8 cellular contexts compared by ENCODE assay signal in genomic region chr6:27893836-27894807, GRCh38. TPM values are rescaled to one million over a fixed set of nuclear protein-coding genes. Genes with fewer than 3 reads are reported as not detected.
A peak's percentile ranks its signal among the peaks of the same experiment; 100 is the strongest.
DNase-seq lines count a peak whose midpoint lies in the region; ATAC-seq, FAIRE-seq and TF ChIP-seq lines count a peak whose summit lies in the region.

No MANE protein-coding gene starts in this region.

- TF ChIP-seq RAD21 in K562 (CRISPR knock-in tag; conservative IDR thresholded peaks at IDR 0.05 in 1 of 2, IDR thresholded peaks at IDR 0.05 in 1 of 2) = peak in 1 of 2 experiments; percentile 19; a peak in 1 of 4 replicates

- WGBS in K562 (ENCODE audit: insufficient coverage, low coverage, missing lambda C conversion rate) = 1% methylated on average over 48 of the region's 48 CpGs

- in situ Hi-C loops in K562 (cut with MboI) = loop anchor here (5.0 kb wide), 3 partner anchors 57 to 747 kb away; a partner anchor contains a TSS

- no peak for DNase-seq in GM12891 (ENCODE audit: insufficient read length, low spot score)
- DNase-seq in NCI-H187 (lab: John Stamatoyannopoulos, UW) = peak; percentile 77 to 82
- peak; percentile 55 for DNase-seq in T-helper 22 cell (ENCODE audit: low read depth)
- peak; percentile 78 to 93 (median 82) for DNase-seq in K562 (ENCODE audit: extremely low read depth in 1 of 4, low spot score in 3 of 4)
- DNase-seq in hippocampal formation (lab: John Stamatoyannopoulos, UW) = peak; percentile 74 to 84
- peak; percentile 94 for DNase-seq in renal cortical epithelial cell (ENCODE audit: low read depth)

- intact Hi-C loops in K562 (cut with micrococcal nuclease) = loop anchor here (1.0 to 10.0 kb wide), 12 partner anchors 29 to 1862 kb away; a partner anchor contains a TSS

- no peaks in the 10 kb centered on the region for H3K9me3 ChIP-seq in K562 (replicated peaks; ENCODE audit: control insufficient read depth, insufficient read depth, low read depth, low read length)

- peak; percentile 71 for TF ChIP-seq EP300 in K562 (IDR thresholded peaks at IDR 0.05; ENCODE audit: low read length)

- peak overlapping the region; percentile 96 to 98 for H3K9ac ChIP-seq in K562 (ENCODE audit: insufficient read depth in 1 of 2, low read depth in 2 of 2, low read length in 2 of 2)

- H3K4me1 ChIP-seq in K562 (replicated peaks in 1 of 2; ENCODE audit: control insufficient read depth in 2 of 2, insufficient read depth in 2 of 2, low read length in 2 of 2) = peaks cover 22 to 38% of the 10 kb centered on the region in 2 experiments

- peaks cover 49% of the 10 kb centered on the region for H3K36me3 ChIP-seq in K562 (ENCODE audit: control insufficient read depth, insufficient read depth, low read length)

- peak overlapping the region; percentile 98 for H3K4me2 ChIP-seq in K562 (ENCODE audit: insufficient read depth, low read length)

- CTCF ChIA-PET in K562 (lab: Yijun Ruan, JAX; ENCODE audit: low intra/inter-chr PET ratio) = interaction anchor here (0.8 to 1.8 kb wide), 2 partner anchors 122 to 732 kb away, joined by 5 read pairs; no protein-coding TSS in a partner anchor

- BruUV-seq in K562 (replicated peaks; lab: Mats Ljungman, UMichigan) = no TSS peak

- peaks cover 31% of the 10 kb centered on the region for H4K20me1 ChIP-seq in K562 (replicated peaks; ENCODE audit: control insufficient read depth, insufficient read depth, low read length)

- FAIRE-seq in GM12891 (lab: Jason Lieb, UNC) (peak; percentile 38), K562 (lab: Jason Lieb, UNC) (peak; percentile 54)

- peaks cover 91% of the 10 kb centered on the region for H3K79me2 ChIP-seq in K562 (ENCODE audit: control insufficient read depth, insufficient read depth, low read length)

- ATAC-seq in K562 (peak; percentile 7), HG03342 (IDR thresholded peaks at IDR 0.05; ENCODE audit: unreplicated experiment) (no peak), HG03432 (IDR thresholded peaks at IDR 0.05; ENCODE audit: unreplicated experiment) (no peak)

- no peaks in the 10 kb centered on the region for H3K9me1 ChIP-seq in K562 (ENCODE audit: control insufficient read depth, insufficient read depth, low read length)

- TF ChIP-seq CTCF in K562 (IDR thresholded peaks at IDR 0.05 in 2 of 3, conservative IDR thresholded peaks at IDR 0.05 in 1 of 3; ENCODE audit: insufficient read depth in 2 of 3, low read depth in 1 of 3, low read length in 3 of 3) = no peak

- H3K27me3 ChIP-seq in K562 (ENCODE audit: control insufficient read depth in 2 of 2, insufficient read depth in 2 of 2, low read length in 2 of 2) = no peaks in the 10 kb centered on the region

- no peak overlapping the region for H2AFZ ChIP-seq in K562 (ENCODE audit: low read depth, low read length)

- peak overlapping the region; percentile 79 for H3K4me3 ChIP-seq in K562

- POLR2A ChIA-PET in K562 (lab: Yijun Ruan, JAX) = interaction anchor here (0.6 to 8.2 kb wide), 52 partner anchors 8 to 1863 kb away, joined by 3 to 826 read pairs (median 6); partner anchors contain the start of gene ZSCAN31

- peak overlapping the region; percentile 95 for H3K27ac ChIP-seq in K562 (ENCODE audit: extremely low read depth, low read depth, low read length)

- TF ChIP-seq POLR2A in GM12891 (IDR thresholded peaks at IDR 0.05; ENCODE audit: low read depth, low read length) (peak; percentile 52), K562 (conservative IDR thresholded peaks at IDR 0.05) (no peak; the same call in 1 of the 2 replicates)

TF ChIP-seq in GM12891, 5 proteins besides CTCF, POLR2A, EP300 and RAD21:
- TF ChIP-seq POLR2AphosphoS5 (IDR thresholded peaks at IDR 0.05; ENCODE audit: low read depth, low read length) = peak; percentile 83
- TF ChIP-seq TAF1 (IDR thresholded peaks at IDR 0.05; ENCODE audit: low read depth, low read length) = peak; percentile 37; the same call in 1 of the 2 replicates
- no peak for TF ChIP-seq SPI1 (IDR thresholded peaks at IDR 0.05; ENCODE audit: low read depth, low read length)
- peak; percentile 75; the same call in 1 of the 2 replicates for TF ChIP-seq POU2F2 (IDR thresholded peaks at IDR 0.05; ENCODE audit: low read depth, low read length)
TF ChIP-seq in GM12891: peak in this region for 3.

TF ChIP-seq in K562, 482 proteins besides CTCF, POLR2A, EP300 and RAD21 (continues in another document):
- 0 out of 2 replicates have a peak, but pooled peaks have one; percentile 19 for TF ChIP-seq SMARCC2 (IDR thresholded peaks at IDR 0.05; ENCODE audit: low read depth)
- no peak for TF ChIP-seq BDP1 (IDR thresholded peaks at IDR 0.05; ENCODE audit: insufficient read depth, insufficient read length)
- no peak for TF ChIP-seq HOMEZ (CRISPR knock-in tag; IDR thresholded peaks at IDR 0.05)
- TF ChIP-seq SIRT6 (IDR thresholded peaks at IDR 0.05; ENCODE audit: low read depth, low read length) = peak; percentile 49
- TF ChIP-seq MTA2 (IDR thresholded peaks at IDR 0.05; ENCODE audit: low read depth) = no peak
- peak; percentile 52; the same call in 1 of the 2 replicates for TF ChIP-seq TCFL5 (CRISPR knock-in tag; conservative IDR thresholded peaks at IDR 0.05)
- no peak for TF ChIP-seq ZNF561 (CRISPR knock-in tag; conservative IDR thresholded peaks at IDR 0.05)
- peak; percentile 67; the same call in 1 of the 2 replicates for TF ChIP-seq MTA1 (IDR thresholded peaks at IDR 0.05; ENCODE audit: borderline replicate concordance)
- TF ChIP-seq SRSF9 (IDR thresholded peaks at IDR 0.05; ENCODE audit: borderline replicate concordance, low read depth, low read length) = no peak
- TF ChIP-seq MAFK (IDR thresholded peaks at IDR 0.05; ENCODE audit: low read length) = no peak
- TF ChIP-seq ZNF263 (CRISPR knock-in tag; IDR thresholded peaks at IDR 0.05; ENCODE audit: borderline replicate concordance) = no peak
- no peak for TF ChIP-seq SMARCE1 (IDR thresholded peaks at IDR 0.05)
- peak; percentile 23; the same call in 1 of the 2 replicates for TF ChIP-seq HBP1 (CRISPR knock-in tag; IDR thresholded peaks at IDR 0.05)
- peak; percentile 62; the same call in 1 of the 2 replicates for TF ChIP-seq ZNF24 (IDR thresholded peaks at IDR 0.05)
- no peak for TF ChIP-seq TRIM28 (IDR thresholded peaks at IDR 0.05)
- TF ChIP-seq ATF3 (IDR thresholded peaks at IDR 0.05) = peak; percentile 14; the same call in 1 of the 2 replicates
- TF ChIP-seq ATF3 (CRISPR knock-in tag; conservative IDR thresholded peaks at IDR 0.05) = no peak
- peak; percentile 84 for TF ChIP-seq ELF1 (tag; IDR thresholded peaks at IDR 0.05)

RNA-seq across cellular contexts. Expression of gene OR2B2, which starts 18.1 kb away (rescaled TPM):
- polyA plus RNA-seq in GM12891 (2012; ENCODE audit: low read depth, missing spikeins) = not detected
- not detected in 2 replicates for total RNA-seq in K562 (2011; cell fraction: chromatin; rRNA removed; ENCODE audit: low replicate concordance)
- total RNA-seq in K562 (2011; cell fraction: nucleolus; rRNA removed) = not detected in 2 replicates
- total RNA-seq in K562 (2011; cell fraction: nucleoplasm; rRNA removed) = not detected in 2 replicates
- total RNA-seq in K562 (2014; rRNA removed) (not detected in 2 replicates), K562 (2014; rRNA removed; fragmentation: Illumina TruSeq; extraction: Trizol) (not detected in 2 replicates), K562 (2015; rRNA removed; fragmentation: Illumina TruSeq; extraction: Trizol) (not detected in 2 replicates), K562 (2021) (not detected in 2 replicates), renal cortical epithelial cell (not detected in 2 replicates)
- polyA plus RNA-seq in K562 (2011; rRNA removed) (not detected in 2 replicates), K562 (2014; fragmentation: Illumina TruSeq; extraction: Trizol) (not detected in 2 replicates), K562 (2014; fragmentation: Nextera tagmentation; extraction: Ambion mirVana) (under 1 TPM in 1 of 2 experiments, not detected in 1; 0.24 TPM), K562 (2014; rRNA removed) (not detected in 2 replicates)
- not detected in 2 replicates for polyA plus RNA-seq in K562 (2011; cell fraction: cytosol; rRNA removed)
- not detected in 2 replicates for polyA plus RNA-seq in K562 (2011; cell fraction: nucleus; rRNA removed)
- 0.14 and 0.57 TPM in 2 replicates for polyA plus RNA-seq in K562 (2012)
- not detected in 2 replicates for polyA minus RNA-seq in K562 (2011; rRNA and poly(A)+ RNA removed)
- not detected in 2 replicates for polyA minus RNA-seq in K562 (2011; cell fraction: cytosol; rRNA and poly(A)+ RNA removed)
- not detected in 2 replicates for polyA minus RNA-seq in K562 (2011; cell fraction: nucleus; rRNA and poly(A)+ RNA removed)
